In genomic region chr14:74980398-74980745, GRCh38 we compare ENCODE assay signal across 16 cellular contexts. TPM values are rescaled to one million over a fixed set of nuclear protein-coding genes. Genes with fewer than 3 reads are reported as not detected.
DNase-seq lines count a peak whose midpoint lies in the region; ATAC-seq and TF ChIP-seq lines count a peak whose summit lies in the region.
"Had no signal": no experiment of that assay in that cellular context is flagged by ENCODE, and none has a peak within 500 bp of the region (broad histone marks: within the 10 kb centered on the region; RNA-seq: fewer than 3 reads in every experiment).

No MANE protein-coding gene starts in this region.

- no peak overlapping the region for H3K4me3 ChIP-seq in left ventricle myocardium inferior
- no peak overlapping the region for H3K4me3 ChIP-seq in WERI-Rb-1 (ENCODE audit: low read depth, low read length)
- no peak overlapping the region for H3K4me3 ChIP-seq in mesodermal cell (ENCODE audit: extremely low read depth, insufficient read depth, low read length, poor library complexity, severe bottlenecking)
- H3K4me3 ChIP-seq in left lung, result no peak overlapping the region
- H3K4me3 ChIP-seq in BE2C (ENCODE audit: low read depth, low read length), result no peak overlapping the region
- H3K4me3 ChIP-seq: testis had no signal

- H3K27ac ChIP-seq in left ventricle myocardium inferior (replicated peaks) (peak overlapping the region; percentile 43), WERI-Rb-1 (peak overlapping the region; percentile 84), mesodermal cell (ENCODE audit: low read depth, low read length, severe bottlenecking) (peak overlapping the region; percentile 73), left lung (no peak overlapping the region)
- H3K27ac ChIP-seq: parathyroid adenoma, testis had no signal

- no peaks in the 10 kb centered on the region for H3K9me3 ChIP-seq in left ventricle myocardium inferior (replicated peaks)
- H3K9me3 ChIP-seq in WERI-Rb-1 (ENCODE audit: severe bottlenecking), result no peaks in the 10 kb centered on the region
- H3K9me3 ChIP-seq in mesodermal cell (ENCODE audit: control insufficient read depth, low read length), result no peaks in the 10 kb centered on the region
- H3K9me3 ChIP-seq in left lung, result no peaks in the 10 kb centered on the region
- H3K9me3 ChIP-seq in BE2C, result no peaks in the 10 kb centered on the region
- H3K9me3 ChIP-seq: testis had no signal

- TF ChIP-seq CTCF in left ventricle myocardium inferior (IDR thresholded peaks at IDR 0.05; ENCODE audit: borderline replicate concordance) (no peak), WERI-Rb-1 (IDR thresholded peaks at IDR 0.05; ENCODE audit: low read depth, low read length) (no peak), left lung (IDR thresholded peaks at IDR 0.05) (no peak), BE2C (IDR thresholded peaks at IDR 0.05; ENCODE audit: low read depth, low read length) (no peak)

- H3K4me1 ChIP-seq in left ventricle myocardium inferior (peaks cover 45% of the 10 kb centered on the region), mesodermal cell (ENCODE audit: control insufficient read depth, insufficient read depth, low read length, poor library complexity, severe bottlenecking) (peaks cover 49% of the 10 kb centered on the region), left lung (no peaks in the 10 kb centered on the region), BE2C (peaks cover 18% of the 10 kb centered on the region)
- H3K4me1 ChIP-seq: parathyroid adenoma, testis had no signal

- H3K27me3 ChIP-seq in left ventricle myocardium inferior (ENCODE audit: low read depth) (no peaks in the 10 kb centered on the region), WERI-Rb-1 (ENCODE audit: insufficient read depth, low read depth, severe bottlenecking) (no peaks in the 10 kb centered on the region), left lung (no peaks in the 10 kb centered on the region), BE2C (no peaks in the 10 kb centered on the region)
- H3K27me3 ChIP-seq: testis had no signal

- 71 to 93% methylated on average over 1 to 4 of the region's 4 CpGs for WGBS in mesodermal cell (ENCODE audit: insufficient coverage in 2 of 2), 2 experiments

- intact Hi-C loops in left ventricle myocardium inferior (cut with micrococcal nuclease), result no loop called here
- intact Hi-C loops in Right ventricle myocardium inferior (cut with DNase I), result no loop called here
- intact Hi-C loops in left lung (cut with DNase I), result no loop called here

- no peak for ATAC-seq in Right ventricle myocardium inferior
- ATAC-seq in GM21717 (IDR thresholded peaks at IDR 0.05; ENCODE audit: unreplicated experiment), result no peak
- no peak for ATAC-seq in left lung
- ATAC-seq: activated T-cell treated with anti-CD3 and anti-CD28 coated beads, Interleukin-2, amount 50 U/mL, for 4 hours had no signal

- DNase-seq in left ventricle myocardium inferior (no peak), Right ventricle myocardium inferior (ENCODE audit: missing footprints) (no peak), WERI-Rb-1 (no peak), iPS-NIHi7 (ENCODE audit: extremely low spot score) (no peak), left lung (no peak), BE2C (no peak)
- DNase-seq: activated CD4-positive, alpha-beta T cell treated with anti-CD3 and anti-CD28 coated beads, Interleukin-2, amount 10 ng/mL, durations not matched to agents 7 days and 5 days; activated T-cell treated with anti-CD3 and anti-CD28 coated beads, Interleukin-2, amount 50 U/mL, for 4 hours; DMS153; NCI-H1105; NCI-H510A; T-helper 9 cell; testis had no signal

- H3K36me3 ChIP-seq in left ventricle myocardium inferior (no peaks in the 10 kb centered on the region), WERI-Rb-1 (no peaks in the 10 kb centered on the region), mesodermal cell (ENCODE audit: control insufficient read depth, insufficient read depth, low read length) (no peaks in the 10 kb centered on the region), left lung (no peaks in the 10 kb centered on the region), BE2C (no peaks in the 10 kb centered on the region)

RNA-seq across cellular contexts. Expression of gene EIF2B2, which starts 22.3 kb away (rescaled TPM):
- total RNA-seq in left ventricle myocardium inferior (31.5 TPM), Right ventricle myocardium inferior (34.0 TPM), left lung (10 to 100 TPM; 38.7 to 44.4 TPM)
- 68.1 TPM for polyA plus RNA-seq in mesodermal cell (2013, experiment 1 of 2)
- polyA plus RNA-seq in mesodermal cell (2013, experiment 2 of 2), result 57.3 TPM
- polyA plus RNA-seq in BE2C (2012; ENCODE audit: insufficient read depth, insufficient read length, low read depth), result 153 TPM

RNA-seq across cellular contexts. Expression of gene PGF, which starts 25.0 kb away (rescaled TPM):
- total RNA-seq in left ventricle myocardium inferior (4.2 TPM), Right ventricle myocardium inferior (6.5 TPM), left lung (1 to 10 TPM; 3.4 to 4.6 TPM)
- polyA plus RNA-seq in mesodermal cell (2013, experiment 1 of 2), result 34.5 TPM
- polyA plus RNA-seq in mesodermal cell (2013, experiment 2 of 2), result 28.1 TPM
- polyA plus RNA-seq in BE2C (2012; ENCODE audit: insufficient read depth, insufficient read length, low read depth), result 44.0 TPM

RNA-seq across cellular contexts. Expression of gene RPS6KL1, which starts 57.3 kb away (rescaled TPM):
- total RNA-seq in left ventricle myocardium inferior (20.5 TPM), Right ventricle myocardium inferior (19.1 TPM), left lung (1 to 10 TPM; 5.6 to 6.7 TPM)
- polyA plus RNA-seq in mesodermal cell (2013, experiment 1 of 2), result 4.3 TPM
- 3.6 TPM for polyA plus RNA-seq in mesodermal cell (2013, experiment 2 of 2)
- 122 TPM for polyA plus RNA-seq in BE2C (2012; ENCODE audit: insufficient read depth, insufficient read length, low read depth)

Comparison
In these comparisons a context has a peak if more than half of its experiments do, and no peak if none do; other contexts are left out.
1. H3K27ac ChIP-seq: peak in left ventricle myocardium inferior (single experiment), WERI-Rb-1 (single experiment) and mesodermal cell (single experiment); none in left lung (0 of 2).